ENCODE assay signal across 8 cellular contexts in genomic region chr4:88284378-88285234, GRCh38. TPM values are rescaled to one million over a fixed set of nuclear protein-coding genes. Genes with fewer than 3 reads are reported as not detected.
DNase-seq lines count a peak whose midpoint lies in the region; ATAC-seq, FAIRE-seq and TF ChIP-seq lines count a peak whose summit lies in the region.

Gene PPM1K (minus strand): TSS chr4:88284561. CDS start chr4:88278583, 5,978 bp downstream.

- H2BK120ac ChIP-seq in H1 (replicated peaks; ENCODE audit: low read depth, low read length) = peak within 1 kb of the TSS; percentile 51
- H2BK120ac ChIP-seq in mesenchymal stem cell (ENCODE audit: low read depth, low read length) = peak within 1 kb of the TSS; percentile 42

- H2BK15ac ChIP-seq in H1 (ENCODE audit: low read length) (peak within 1 kb of the TSS; percentile 40; the same call in 1 of the 2 replicates), mesenchymal stem cell (ENCODE audit: low read depth, poor library complexity, severe bottlenecking) (no peak within 1 kb of the TSS)

- H3K27ac Mint-ChIP-seq in Caco-2 (ENCODE audit: unreplicated experiment) = peak within 1 kb of the TSS; percentile 95
- H3K27ac Mint-ChIP-seq in activated CD8-positive, alpha-beta memory T cell treated with anti-CD3 and anti-CD28 coated beads, Interleukin-2, amount 10 ng/mL, durations not matched to agents 7 days and 5 days = peak within 1 kb of the TSS; percentile 100

- H3K9ac ChIP-seq in NT2/D1 (ENCODE audit: insufficient read length, low read depth) = peak within 1 kb of the TSS; percentile 87
- H3K9ac ChIP-seq in H1 (replicated peaks in 1 of 4; ENCODE audit: extremely low read depth in 1 of 4, low read depth in 3 of 4, low read length in 3 of 4) = peak within 1 kb of the TSS; percentile 38 to 67 (median 62)
- peak within 1 kb of the TSS; percentile 97 for H3K9ac ChIP-seq in mesenchymal stem cell (ENCODE audit: low read length)

- peak; percentile 42 for FAIRE-seq in H1 (lab: Jason Lieb, UNC)

- H3K14ac ChIP-seq in H1 (ENCODE audit: insufficient read length) = no peak within 1 kb of the TSS
- H3K14ac ChIP-seq in mesenchymal stem cell (ENCODE audit: low read length in 2 of 2) = peak within 1 kb of the TSS; percentile 48 to 64

- H3K9me3 ChIP-seq in Caco-2 = no peaks in the 10 kb centered on the region
- peaks cover 9% of the 10 kb centered on the region; the same call in 1 of the 2 replicates for H3K9me3 ChIP-seq in NT2/D1 (ENCODE audit: insufficient read depth, low read length)
- no peaks in the 10 kb centered on the region for H3K9me3 ChIP-seq in H1 (ENCODE audit: insufficient read depth in 2 of 2, low read depth in 1 of 2, low read length in 1 of 2)
- no peaks in the 10 kb centered on the region for H3K9me3 ChIP-seq in mesenchymal stem cell (ENCODE audit: control insufficient read depth, low read length)

- H3K27ac ChIP-seq in H1 (ENCODE audit: low read depth, low read length) (peak within 1 kb of the TSS; percentile 54), mesenchymal stem cell (ENCODE audit: low read length, poor library complexity, severe bottlenecking) (peak within 1 kb of the TSS; percentile 89)

- TF ChIP-seq CTCF in Caco-2 (IDR thresholded peaks at IDR 0.05; ENCODE audit: insufficient read depth in 1 of 2, low read depth in 1 of 2, low read length in 1 of 2, severe bottlenecking in 1 of 2, unreplicated experiment in 1 of 2) (no peak), H1 (IDR thresholded peaks at IDR 0.05; ENCODE audit: control extremely low read depth in 1 of 3, insufficient read depth in 1 of 3, low read depth in 1 of 3, low read length in 3 of 3) (no peak)

- H3K36me3 ChIP-seq in Caco-2 (ENCODE audit: control insufficient read depth, insufficient read depth, low read length) (no peaks in the 10 kb centered on the region; the same call in 1 of the 2 replicates), NT2/D1 (ENCODE audit: insufficient read depth, insufficient read length, low read length) (no peaks in the 10 kb centered on the region), H1 (ENCODE audit: control insufficient read depth in 2 of 4, insufficient read depth in 4 of 4, low read length in 3 of 4) (no peaks in the 10 kb centered on the region), mesenchymal stem cell (ENCODE audit: control insufficient read depth in 1 of 2, insufficient read depth in 2 of 2, low read depth in 1 of 2, low read length in 2 of 2) (no peaks in the 10 kb centered on the region)

- no peaks in the 10 kb centered on the region for H3K27me3 Mint-ChIP-seq in Caco-2 (ENCODE audit: insufficient read depth, unreplicated experiment)
- no peaks in the 10 kb centered on the region for H3K27me3 Mint-ChIP-seq in activated CD8-positive, alpha-beta memory T cell treated with anti-CD3 and anti-CD28 coated beads, Interleukin-2, amount 10 ng/mL, durations not matched to agents 7 days and 5 days

- 0 out of 3 replicates have a peak, but pooled peaks of 1 of the 2 experiments have one; percentile 13 for TF ChIP-seq POLR2A in H1 (IDR thresholded peaks at IDR 0.05; ENCODE audit: control extremely low read depth in 1 of 2, low read depth in 2 of 2, low read length in 2 of 2)

- no peak for TF ChIP-seq EP300 in H1 (IDR thresholded peaks at IDR 0.05; ENCODE audit: borderline replicate concordance in 1 of 2, low read depth in 2 of 2, low read length in 2 of 2)

- H2AFZ ChIP-seq in H1 (ENCODE audit: low read length) (peak within 1 kb of the TSS; percentile 96), mesenchymal stem cell (ENCODE audit: low read depth, low read length) (peak within 1 kb of the TSS; percentile 66)

- peak within 1 kb of the TSS; percentile 85 for H3K18ac ChIP-seq in H1 (ENCODE audit: extremely low read depth, low read length)
- peak within 1 kb of the TSS; percentile 46 to 59 for H3K18ac ChIP-seq in mesenchymal stem cell (ENCODE audit: low read depth in 1 of 2, low read length in 2 of 2)

- CTCF ChIA-PET in Caco-2 (lab: Charles Lee) = interaction anchor here (0.7 to 1.4 kb wide), 4 partner anchors 65 to 231 kb away, joined by 3 to 13 read pairs (median 5); no protein-coding TSS in a partner anchor
- CTCF ChIA-PET in activated CD8-positive, alpha-beta memory T cell treated with anti-CD3 and anti-CD28 coated beads, Interleukin-2, amount 10 ng/mL, durations not matched to agents 7 days and 5 days (lab: Charles Lee) = interaction anchor here (0.6 to 3.5 kb wide), 11 partner anchors 20 to 231 kb away, joined by 3 to 18 read pairs (median 7); partner anchors contain the start of genes HERC5 and HERC6
- CTCF ChIA-PET in H1 (lab: Charles Lee; ENCODE audit: partially characterized antibody) = interaction anchor here (1.0 to 2.1 kb wide), 6 partner anchors 24 to 230 kb away, joined by 3 to 5 read pairs (median 3); partner anchors contain the start of gene HERC6

- H3K9me3 Mint-ChIP-seq in Caco-2 (ENCODE audit: unreplicated experiment) = no peaks in the 10 kb centered on the region
- no peaks in the 10 kb centered on the region for H3K9me3 Mint-ChIP-seq in activated CD8-positive, alpha-beta memory T cell treated with anti-CD3 and anti-CD28 coated beads, Interleukin-2, amount 10 ng/mL, durations not matched to agents 7 days and 5 days (ENCODE audit: low read depth)

- H3K4me1 Mint-ChIP-seq in Caco-2 (ENCODE audit: low read depth, unreplicated experiment) = peaks cover 14% of the 10 kb centered on the region
- peaks cover 47% of the 10 kb centered on the region for H3K4me1 Mint-ChIP-seq in activated CD8-positive, alpha-beta memory T cell treated with anti-CD3 and anti-CD28 coated beads, Interleukin-2, amount 10 ng/mL, durations not matched to agents 7 days and 5 days

- H3K23ac ChIP-seq in H1 (ENCODE audit: insufficient read length) = no peak within 1 kb of the TSS
- H3K23ac ChIP-seq in mesenchymal stem cell (ENCODE audit: low read length in 2 of 2) = no peak within 1 kb of the TSS

- H2BK12ac ChIP-seq in H1 (ENCODE audit: low read depth, low read length) = no peak within 1 kb of the TSS
- no peak within 1 kb of the TSS for H2BK12ac ChIP-seq in mesenchymal stem cell (ENCODE audit: low read length in 2 of 2)

- H4K91ac ChIP-seq in H1 (replicated peaks; ENCODE audit: insufficient read length, low read length) (peak within 1 kb of the TSS; percentile 58), mesenchymal stem cell (ENCODE audit: low read length) (peak within 1 kb of the TSS; percentile 93)

- H3K4me3 Mint-ChIP-seq in Caco-2 (ENCODE audit: unreplicated experiment) = peak within 1 kb of the TSS; percentile 94
- peak within 1 kb of the TSS; percentile 93 for H3K4me3 Mint-ChIP-seq in activated CD8-positive, alpha-beta memory T cell treated with anti-CD3 and anti-CD28 coated beads, Interleukin-2, amount 10 ng/mL, durations not matched to agents 7 days and 5 days

- POLR2A ChIA-PET in Caco-2 (lab: Charles Lee) = interaction anchor here (0.6 to 1.4 kb wide), 3 partner anchors 17 to 126 kb away, joined by 3 to 8 read pairs (median 3); partner anchors contain the start of gene ABCG2
- POLR2A ChIA-PET in H1 (lab: Charles Lee; ENCODE audit: partially characterized antibody) = interaction anchor here (0.6 to 2.5 kb wide), 7 partner anchors 11 to 767 kb away, joined by 3 to 8 read pairs (median 3); partner anchors contain the start of gene HERC5

- H4K8ac ChIP-seq in H1 (ENCODE audit: extremely low read depth, insufficient read depth, low read length) (peak within 1 kb of the TSS; percentile 62), mesenchymal stem cell (ENCODE audit: low read length) (peak within 1 kb of the TSS; percentile 84)

- no peak within 1 kb of the TSS for H3K56ac ChIP-seq in H1 (replicated peaks; ENCODE audit: insufficient read length, low read depth, low read length)

- intact Hi-C loops in Caco-2 (cut with micrococcal nuclease; ENCODE audit: unreplicated experiment) = loop anchor here (1.0 to 2.0 kb wide), 6 partner anchors 34 to 238 kb away; partner anchors contain the start of genes HERC5 and PYURF

- no TSS peak for BruUV-seq in Caco-2 (replicated peaks; lab: Mats Ljungman, UMichigan)

- no peak within 1 kb of the TSS for H2AK5ac ChIP-seq in H1 (ENCODE audit: low read depth, low read length)
- H2AK5ac ChIP-seq in mesenchymal stem cell (ENCODE audit: low read length, severe bottlenecking) = no peak within 1 kb of the TSS

- peak within 1 kb of the TSS; percentile 82; the same call in 1 of the 2 replicates for H2BK5ac ChIP-seq in H1 (ENCODE audit: low read depth, low read length)
- H2BK5ac ChIP-seq in mesenchymal stem cell (ENCODE audit: low read depth, low read length, poor library complexity, severe bottlenecking) = peak within 1 kb of the TSS; percentile 59

- H3K4ac ChIP-seq in H1 (replicated peaks; ENCODE audit: insufficient read length, low read depth, low read length) (no peak within 1 kb of the TSS), mesenchymal stem cell (ENCODE audit: low read depth in 1 of 2, low read length in 2 of 2) (peak within 1 kb of the TSS in 1 of 2 experiments; percentile 21)

- H3K4me2 ChIP-seq in H1 (ENCODE audit: insufficient read depth in 1 of 2, low read depth in 2 of 2, low read length in 2 of 2) = peak within 1 kb of the TSS; percentile 71 to 97
- H3K4me2 ChIP-seq in mesenchymal stem cell (ENCODE audit: low read length, poor library complexity, severe bottlenecking) = peak within 1 kb of the TSS; percentile 77

- H3K36me3 Mint-ChIP-seq in Caco-2 (ENCODE audit: insufficient read depth, unreplicated experiment) = peaks cover 5% of the 10 kb centered on the region
- H3K36me3 Mint-ChIP-seq in activated CD8-positive, alpha-beta memory T cell treated with anti-CD3 and anti-CD28 coated beads, Interleukin-2, amount 10 ng/mL, durations not matched to agents 7 days and 5 days = peaks cover 35% of the 10 kb centered on the region

- peaks cover 0 to 4% of the 10 kb centered on the region in 2 experiments for H4K20me1 ChIP-seq in H1 (replicated peaks in 1 of 2; ENCODE audit: control insufficient read depth in 1 of 2, insufficient read depth in 2 of 2, low read length in 2 of 2)

- H3K79me2 ChIP-seq in H1 (ENCODE audit: control insufficient read depth in 1 of 2, insufficient read depth in 2 of 2, low read length in 2 of 2) = no peaks in the 10 kb centered on the region

- H4K5ac ChIP-seq in H1 (ENCODE audit: insufficient read length, low read depth, low read length) = peak within 1 kb of the TSS; percentile 60

- peak; percentile 79 for ATAC-seq in GM21381 (IDR thresholded peaks at IDR 0.05; ENCODE audit: unreplicated experiment)
- ATAC-seq in activated CD8-positive, alpha-beta memory T cell treated with anti-CD3 and anti-CD28 coated beads, Interleukin-2, amount 10 ng/mL, durations not matched to agents 7 days and 5 days = peak; percentile 91

- DNase-seq in Caco-2 = peak; percentile 98 to 99
- peak; percentile 38 to 99 (median 98) for DNase-seq in HUDEP-2 (lab: John Stamatoyannopoulos, UW; ENCODE audit: unreplicated experiment in 76 of 76)
- DNase-seq in NT2/D1 (ENCODE audit: low read depth, low spot score) = peak; percentile 87
- DNase-seq in activated CD8-positive, alpha-beta memory T cell treated with anti-CD3 and anti-CD28 coated beads, Interleukin-2, amount 10 ng/mL, durations not matched to agents 7 days and 5 days = peak; percentile 100
- DNase-seq in H1 (ENCODE audit: low read depth in 1 of 2, low spot score in 2 of 2) = peak; percentile 95 to 99
- DNase-seq in mesenchymal stem cell = peak; percentile 99
- peak; percentile 99 for DNase-seq in stimulated activated CD8-positive, alpha-beta memory T cell treated with anti-CD3 and anti-CD28 coated beads, Interleukin-12 subunit alpha, Interleukin-12 subunit beta, amount 100 ng/mL, for 4 hours (ENCODE audit: low read depth)

- peaks cover 11% of the 10 kb centered on the region for H3K23me2 ChIP-seq in H1 (ENCODE audit: low read depth, low read length)

- no peak for TF ChIP-seq RAD21 in H1 (IDR thresholded peaks at IDR 0.05 in 1 of 2, conservative IDR thresholded peaks at IDR 0.05 in 1 of 2; ENCODE audit: low read depth in 2 of 2, low read length in 2 of 2)

- H3K4me3 ChIP-seq in Caco-2 (ENCODE audit: low read depth, low read length) (peak within 1 kb of the TSS; percentile 79), NT2/D1 (ENCODE audit: insufficient read length, low read depth) (peak within 1 kb of the TSS; percentile 70), H1 (ENCODE audit: extremely low read depth in 1 of 4, insufficient read depth in 2 of 4, low read depth in 3 of 4, low read length in 4 of 4) (peak within 1 kb of the TSS; percentile 70 to 83 (median 76)), mesenchymal stem cell (ENCODE audit: insufficient read depth in 1 of 2, low read depth in 1 of 2, low read length in 2 of 2) (peak within 1 kb of the TSS; percentile 82 to 90)

- no peak within 1 kb of the TSS for H2BK20ac ChIP-seq in H1 (ENCODE audit: low read length)

- H3K27me3 ChIP-seq in Caco-2 (replicated peaks; ENCODE audit: control insufficient read depth, insufficient read depth, low read length) (no peaks in the 10 kb centered on the region), NT2/D1 (ENCODE audit: insufficient read depth, insufficient read length) (no peaks in the 10 kb centered on the region), H1 (replicated peaks in 1 of 4; ENCODE audit: control insufficient read depth in 3 of 4, extremely low read depth in 1 of 4, insufficient read depth in 3 of 4, low read length in 3 of 4) (peaks cover 0 to 9% (median 5%) of the 10 kb centered on the region in 4 experiments; a peak in 4 of 7 replicates), mesenchymal stem cell (ENCODE audit: control insufficient read depth in 1 of 2, insufficient read depth in 1 of 2, low read length in 2 of 2) (no peaks in the 10 kb centered on the region)

- WGBS in H1 (ENCODE audit: extremely low coverage in 1 of 2, insufficient coverage in 1 of 2, insufficient read length in 1 of 2, insufficient replicate concordance in 2 of 2, low coverage in 1 of 2, low lambda C conversion rate in 2 of 2, missing lambda C conversion rate in 1 of 2), 2 experiments = 3% methylated on average over 44 of the region's 56 CpGs; no CpG with 5 or more reads in 1 of the 2 experiments
- WGBS in mesenchymal stem cell = 1% methylated on average over 54 of the region's 56 CpGs

- H3K79me1 ChIP-seq in H1 (ENCODE audit: low read depth, low read length) (no peaks in the 10 kb centered on the region), mesenchymal stem cell (replicated peaks; ENCODE audit: low read length, poor library complexity, severe bottlenecking) (peaks cover 6% of the 10 kb centered on the region)

- H3K4me1 ChIP-seq in Caco-2 (peaks cover 30% of the 10 kb centered on the region), NT2/D1 (ENCODE audit: insufficient read depth, insufficient read length) (no peaks in the 10 kb centered on the region), H1 (replicated peaks in 1 of 4; ENCODE audit: control insufficient read depth in 3 of 4, insufficient read depth in 4 of 4, low read length in 3 of 4) (peaks cover 0 to 5% (median 1%) of the 10 kb centered on the region in 4 experiments; a peak in 4 of 7 replicates), mesenchymal stem cell (ENCODE audit: control insufficient read depth, insufficient read depth, low read depth, low read length) (peaks cover 7% of the 10 kb centered on the region)

RNA-seq across cellular contexts. Expression of gene PPM1K, which starts in this region (rescaled TPM):
- 23.8 and 24.3 TPM in 2 replicates for total RNA-seq in Caco-2 (2022)
- 100 to 1,000 TPM in 1 of 2 experiments, 10 to 100 TPM in 1; 76.8 to 125 TPM for total RNA-seq in activated CD8-positive, alpha-beta memory T cell treated with anti-CD3 and anti-CD28 coated beads, Interleukin-2, amount 10 ng/mL, durations not matched to agents 7 days and 5 days
- 10.7 and 12.0 TPM in 2 replicates for total RNA-seq in H1 (2021; fragmentation: NEBNext Ultra II Directional; extraction: Animal tissue kit (Norgen Biotek cat#: 25700))
- polyA plus RNA-seq in H1 (2011; rRNA removed) = 4.2 and 4.3 TPM in 2 replicates
- polyA plus RNA-seq in H1 (2011; cell fraction: cytosol; rRNA removed) = 5.5 TPM
- polyA plus RNA-seq in H1 (2011; cell fraction: nucleus; rRNA removed) = 8.9 TPM
- 4.9 to 8.0 TPM (median 6.2 TPM) in 4 replicates for polyA plus RNA-seq in H1 (2012, experiment 1 of 2)
- 0.49 TPM for polyA plus RNA-seq in H1 (2012, experiment 2 of 2)
- polyA plus RNA-seq in H1 (2013, experiment 1 of 2) = 5.5 TPM
- polyA plus RNA-seq in H1 (2013, experiment 2 of 2) = 4.8 TPM
- polyA minus RNA-seq in H1 (2011; rRNA and poly(A)+ RNA removed) = 12.8 and 29.7 TPM in 2 replicates
- polyA minus RNA-seq in H1 (2011; cell fraction: cytosol; rRNA and poly(A)+ RNA removed) = 9.1 TPM
- polyA minus RNA-seq in H1 (2011; cell fraction: nucleus; rRNA and poly(A)+ RNA removed) = 19.3 TPM
- 11.3 TPM for polyA plus RNA-seq in mesenchymal stem cell (2013, experiment 1 of 2)
- polyA plus RNA-seq in mesenchymal stem cell (2013, experiment 2 of 2) = 11.1 TPM

Comparison
In these comparisons a context has a peak if more than half of its experiments do, and no peak if none do; other contexts are left out.
1. Peak in every context shown above with its lines: DNase-seq, ATAC-seq, H3K4me3 ChIP-seq and H3K27ac ChIP-seq.